Comparison of ENCODE assay signal across 8 cellular contexts in genomic region chr22:30591588-30592359, GRCh38. TPM values are rescaled to one million over a fixed set of nuclear protein-coding genes. Genes with fewer than 3 reads are reported as not detected.
DNase-seq lines count a peak whose midpoint lies in the region; ATAC-seq and TF ChIP-seq lines count a peak whose summit lies in the region.

Gene PES1, minus strand, starts transcription at chr22:30591910. Its CDS starts 77 bp downstream, at chr22:30591833.

- H3K9me2 ChIP-seq in SK-N-SH, result no peaks in the 10 kb centered on the region

- H4K20me1 ChIP-seq in SK-N-SH (ENCODE audit: insufficient read depth), result peaks cover 15% of the 10 kb centered on the region; the same call in 1 of the 2 replicates

- peak within 1 kb of the TSS; percentile 73; the same call in 1 of the 2 replicates for H2AFZ ChIP-seq in SK-N-SH (ENCODE audit: low read depth)

- H3K9me3 ChIP-seq in SK-N-SH, result no peaks in the 10 kb centered on the region
- no peaks in the 10 kb centered on the region for H3K9me3 ChIP-seq in suprapubic skin

- H3K27me3 ChIP-seq in SK-N-SH (ENCODE audit: insufficient read depth) (peaks cover 8% of the 10 kb centered on the region; the same call in 1 of the 2 replicates), suprapubic skin (no peaks in the 10 kb centered on the region)

- H3K79me2 ChIP-seq in SK-N-SH (ENCODE audit: insufficient read depth), result peaks cover 43% of the 10 kb centered on the region

- DNase-seq in NCI-H1092 (lab: John Stamatoyannopoulos, UW) (peak; percentile 99), SK-N-SH (peak; percentile 95), globus pallidus (ENCODE audit: low spot score) (peak; percentile 96), nucleus accumbens (lab: John Stamatoyannopoulos, UW) (peak; percentile 53 to 97 (median 91)), suprapubic skin (ENCODE audit: low spot score in 2 of 2) (peak; percentile 96 to 97)
- DNase-seq in activated naive CD4-positive, alpha-beta T cell treated with anti-CD3 and anti-CD28 coated beads, Interleukin-2, amount 50 U/mL, for 16 hours, result peak; percentile 93

- peak within 1 kb of the TSS; percentile 80 to 94 for H3K27ac ChIP-seq in SK-N-SH (ENCODE audit: low read depth in 2 of 2, low read length in 1 of 2)
- peak within 1 kb of the TSS; percentile 75 for H3K27ac ChIP-seq in suprapubic skin

- peaks cover 21 to 25% of the 10 kb centered on the region in 2 experiments for H3K36me3 ChIP-seq in SK-N-SH (replicated peaks in 1 of 2; ENCODE audit: control insufficient read depth in 1 of 2, insufficient read depth in 2 of 2, low read length in 1 of 2)
- peaks cover 26% of the 10 kb centered on the region for H3K36me3 ChIP-seq in suprapubic skin

- POLR2A ChIA-PET in SK-N-SH (lab: Yijun Ruan, JAX), result interaction anchor here (0.7 to 1.9 kb wide), 9 partner anchors 10 to 168 kb away, joined by 3 to 6 read pairs (median 3); partner anchors contain the start of gene TCN2

- peak within 1 kb of the TSS; percentile 96 for H3K4me3 ChIP-seq in GM08714 (ENCODE audit: low read length)
- H3K4me3 ChIP-seq in SK-N-SH (ENCODE audit: low read depth in 2 of 2, low read length in 1 of 2), result peak within 1 kb of the TSS; percentile 71 to 91
- H3K4me3 ChIP-seq in suprapubic skin, result peak within 1 kb of the TSS; percentile 79

- H3K9ac ChIP-seq in SK-N-SH, result peak within 1 kb of the TSS; percentile 84

- H3K4me1 ChIP-seq in SK-N-SH (ENCODE audit: control insufficient read depth in 1 of 2, insufficient read depth in 2 of 2, low read depth in 1 of 2, low read length in 1 of 2) (peaks cover 3 to 11% of the 10 kb centered on the region in 2 experiments; a peak in 3 of 4 replicates), suprapubic skin (peaks cover 16% of the 10 kb centered on the region)

- peak; percentile 96 for ATAC-seq in HG02588 (IDR thresholded peaks at IDR 0.05; ENCODE audit: unreplicated experiment)

- H3F3A ChIP-seq in SK-N-SH (replicated peaks; ENCODE audit: insufficient read depth), result no peaks in the 10 kb centered on the region

- no peak for TF ChIP-seq RAD21 in SK-N-SH (IDR thresholded peaks at IDR 0.05; ENCODE audit: low read length)

- peak within 1 kb of the TSS; percentile 78 for H3K4me2 ChIP-seq in SK-N-SH

- CTCF ChIA-PET in SK-N-SH (lab: Yijun Ruan, JAX), result interaction anchor here (0.9 to 2.3 kb wide), 8 partner anchors 10 to 493 kb away, joined by 3 to 13 read pairs (median 4); partner anchors contain the start of gene SLC35E4

- TF ChIP-seq POLR2A in suprapubic skin (IDR thresholded peaks at IDR 0.05), result no peak

- no peak for TF ChIP-seq CTCF in SK-N-SH (IDR thresholded peaks at IDR 0.05)
- no peak for TF ChIP-seq CTCF in suprapubic skin (IDR thresholded peaks at IDR 0.05)

- WGBS in SK-N-SH (ENCODE audit: low lambda C conversion rate), result under 1% methylated on average over 40 of the region's 49 CpGs
- WGBS in suprapubic skin, result under 1% methylated on average over 49 of the region's 49 CpGs

- TF ChIP-seq EP300 in SK-N-SH (IDR thresholded peaks at IDR 0.05; ENCODE audit: borderline replicate concordance in 1 of 2, low read depth in 1 of 2, low read length in 1 of 2) (no peak), suprapubic skin (IDR thresholded peaks at IDR 0.05) (no peak)

TF ChIP-seq in SK-N-SH, 30 proteins besides CTCF, POLR2A, EP300 and RAD21 (continues in another document):
- TF ChIP-seq FOXM1 (IDR thresholded peaks at IDR 0.05; ENCODE audit: low read depth) (no peak), GABPA (IDR thresholded peaks at IDR 0.05; ENCODE audit: low read depth) (peak; percentile 72), TEAD4 (IDR thresholded peaks at IDR 0.05; ENCODE audit: borderline replicate concordance, insufficient read depth) (no peak), TAF1 (IDR thresholded peaks at IDR 0.05; ENCODE audit: borderline replicate concordance, low read depth, low read length) (peak; percentile 62; the same call in 1 of the 2 replicates), TCF12 (IDR thresholded peaks at IDR 0.05) (no peak), SIN3A (IDR thresholded peaks at IDR 0.05; ENCODE audit: borderline replicate concordance, low read depth, low read length) (peak; percentile 81; the same call in 1 of the 2 replicates), YY1 (IDR thresholded peaks at IDR 0.05; ENCODE audit: low read depth) (no peak), ZBTB33 (IDR thresholded peaks at IDR 0.05; ENCODE audit: borderline replicate concordance, low read depth) (no peak; the same call in 1 of the 2 replicates), FOSL2 (IDR thresholded peaks at IDR 0.05; ENCODE audit: borderline replicate concordance, low read depth) (no peak), RXRA (IDR thresholded peaks at IDR 0.05; ENCODE audit: borderline replicate concordance, low read depth) (no peak), JUND (IDR thresholded peaks at IDR 0.05) (no peak), RCOR1 (IDR thresholded peaks at IDR 0.05; ENCODE audit: low read length) (no peak), PBX3 (IDR thresholded peaks at IDR 0.05) (no peak), POLR2AphosphoS5 (IDR thresholded peaks at IDR 0.05; ENCODE audit: low read depth, low read length) (peak; percentile 65), SMC3 (IDR thresholded peaks at IDR 0.05; ENCODE audit: low read depth, low read length) (no peak), MEF2A (IDR thresholded peaks at IDR 0.05; ENCODE audit: borderline replicate concordance, low read depth) (no peak), NFIC (IDR thresholded peaks at IDR 0.05; ENCODE audit: borderline replicate concordance) (no peak), CHD2 (IDR thresholded peaks at IDR 0.05; ENCODE audit: low read length, partially characterized antibody) (peak; percentile 86), GATA2 (CRISPR knock-in tag; IDR thresholded peaks at IDR 0.05) (no peak), RFX5 (IDR thresholded peaks at IDR 0.05; ENCODE audit: low read length) (peak; percentile 72), NRF1 (IDR thresholded peaks at IDR 0.05; ENCODE audit: low read depth, low read length) (peak; percentile 67), ELF1 (IDR thresholded peaks at IDR 0.05) (peak; percentile 99), MXI1 (IDR thresholded peaks at IDR 0.05; ENCODE audit: low read depth, low read length) (peak; percentile 99), FOXJ3 (CRISPR knock-in tag; IDR thresholded peaks at IDR 0.05) (no peak)
- TF ChIP-seq, protein P1, sequence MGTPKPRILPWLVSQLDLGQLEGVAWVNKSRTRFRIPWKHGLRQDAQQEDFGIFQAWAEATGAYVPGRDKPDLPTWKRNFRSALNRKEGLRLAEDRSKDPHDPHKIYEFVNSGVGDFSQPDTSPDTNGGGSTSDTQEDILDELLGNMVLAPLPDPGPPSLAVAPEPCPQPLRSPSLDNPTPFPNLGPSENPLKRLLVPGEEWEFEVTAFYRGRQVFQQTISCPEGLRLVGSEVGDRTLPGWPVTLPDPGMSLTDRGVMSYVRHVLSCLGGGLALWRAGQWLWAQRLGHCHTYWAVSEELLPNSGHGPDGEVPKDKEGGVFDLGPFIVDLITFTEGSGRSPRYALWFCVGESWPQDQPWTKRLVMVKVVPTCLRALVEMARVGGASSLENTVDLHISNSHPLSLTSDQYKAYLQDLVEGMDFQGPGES (IDR thresholded peaks at IDR 0.05; ENCODE audit: low read depth, low read length), result no peak
- TF ChIP-seq, protein P2, sequence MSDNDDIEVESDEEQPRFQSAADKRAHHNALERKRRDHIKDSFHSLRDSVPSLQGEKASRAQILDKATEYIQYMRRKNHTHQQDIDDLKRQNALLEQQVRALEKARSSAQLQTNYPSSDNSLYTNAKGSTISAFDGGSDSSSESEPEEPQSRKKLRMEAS (IDR thresholded peaks at IDR 0.05; ENCODE audit: low read depth), result peak; percentile 98
- TF ChIP-seq, protein P3, sequence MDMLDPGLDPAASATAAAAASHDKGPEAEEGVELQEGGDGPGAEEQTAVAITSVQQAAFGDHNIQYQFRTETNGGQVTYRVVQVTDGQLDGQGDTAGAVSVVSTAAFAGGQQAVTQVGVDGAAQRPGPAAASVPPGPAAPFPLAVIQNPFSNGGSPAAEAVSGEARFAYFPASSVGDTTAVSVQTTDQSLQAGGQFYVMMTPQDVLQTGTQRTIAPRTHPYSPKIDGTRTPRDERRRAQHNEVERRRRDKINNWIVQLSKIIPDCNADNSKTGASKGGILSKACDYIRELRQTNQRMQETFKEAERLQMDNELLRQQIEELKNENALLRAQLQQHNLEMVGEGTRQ (IDR thresholded peaks at IDR 0.05; ENCODE audit: borderline replicate concordance, low read depth, low read length), result peak; percentile 62

RNA-seq across cellular contexts. Expression of gene PES1, which starts in this region (rescaled TPM):
- 109 and 119 TPM in 2 replicates for polyA plus RNA-seq in SK-N-SH (2012; rRNA removed)
- polyA plus RNA-seq in SK-N-SH (2012; cell fraction: cytosol; rRNA removed), result 82.9 and 86.2 TPM in 2 replicates
- 119 and 123 TPM in 2 replicates for polyA plus RNA-seq in SK-N-SH (2012; cell fraction: nucleus; rRNA removed)
- 10 to 100 TPM; 46.7 to 59.9 (median 53.1) TPM for total RNA-seq in suprapubic skin

Comparison
In these comparisons a context has a peak if more than half of its experiments do, and no peak if none do; other contexts are left out.
1. Peak in every context shown above with its lines: DNase-seq, ATAC-seq, H3K4me3 ChIP-seq and H3K27ac ChIP-seq.